26 cellular contexts compared by ENCODE assay signal in the genomic region with DNA sequence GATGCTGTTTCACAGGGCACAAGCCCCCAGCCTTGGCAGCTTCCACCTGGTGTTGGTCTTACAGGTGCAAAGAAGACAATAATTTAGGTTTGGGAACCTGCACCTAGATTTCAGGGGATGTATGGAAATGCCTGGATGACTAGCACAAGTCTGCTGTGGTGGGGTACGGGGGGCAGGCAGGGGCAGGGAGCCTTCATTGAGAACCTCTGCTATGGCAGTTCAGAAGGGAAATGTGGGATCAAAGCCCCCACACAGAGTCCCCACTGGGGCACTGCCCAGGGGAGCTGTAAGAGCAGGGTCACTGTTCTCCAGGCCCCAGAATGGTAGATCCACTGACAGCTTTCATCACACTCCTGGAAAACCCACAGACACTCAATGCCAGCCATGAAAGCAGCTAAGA.
"Had no signal": no experiment of that assay in that cellular context is flagged by ENCODE, and none has a peak within 500 bp of the region (broad histone marks: within the 10 kb centered on the region; RNA-seq: fewer than 3 reads in every experiment).

No MANE protein-coding gene starts in this region.

- H3K36me3 ChIP-seq: colonic mucosa, esophagus muscularis mucosa, esophagus squamous epithelium, gastrocnemius medialis, gastroesophageal sphincter, heart left ventricle, heart right ventricle had no signal

- ATAC-seq: effector memory CD8-positive, alpha-beta T cell; esophagus mucosa; foreskin keratinocyte; gastrocnemius medialis; gastroesophageal sphincter; heart left ventricle; heart right ventricle had no signal

- H3K27me3 ChIP-seq: colonic mucosa, dorsolateral prefrontal cortex, esophagus muscularis mucosa, esophagus squamous epithelium, foreskin keratinocyte, gastrocnemius medialis, gastroesophageal sphincter, heart left ventricle, heart right ventricle had no signal

- H3K4me1 ChIP-seq: colonic mucosa, esophagus muscularis mucosa, esophagus squamous epithelium, foreskin keratinocyte, gastrocnemius medialis, gastroesophageal sphincter, heart left ventricle, heart right ventricle had no signal

- DNase-seq: colonic mucosa; cortex of kidney; dermis blood vessel endothelial cell; dorsolateral prefrontal cortex; effector CD4-positive, alpha-beta T cell; effector CD8-positive, alpha-beta T cell; effector memory CD4-positive, alpha-beta T cell; effector memory CD8-positive, alpha-beta T cell; endodermal cell; erythroblast; esophagus squamous epithelium; foreskin keratinocyte; foreskin melanocyte; gastrocnemius medialis; glutamatergic neuron; heart left ventricle; heart right ventricle had no signal

- H3K27ac ChIP-seq: colonic mucosa, coronary artery, epithelial cell of prostate, esophagus muscularis mucosa, esophagus squamous epithelium, foreskin keratinocyte, gastrocnemius medialis, gastroesophageal sphincter, heart left ventricle, heart right ventricle had no signal

- FAIRE-seq: colon, endometrium, endothelial cell of umbilical vein, frontal cortex had no signal

- H3K9me3 ChIP-seq: colonic mucosa, esophagus muscularis mucosa, esophagus squamous epithelium, gastrocnemius medialis, gastroesophageal sphincter, heart right ventricle had no signal

- H3K4me3 ChIP-seq: colonic mucosa, coronary artery, dorsolateral prefrontal cortex, esophagus muscularis mucosa, esophagus squamous epithelium, gastrocnemius medialis, gastroesophageal sphincter, heart left ventricle, heart right ventricle had no signal
